19 cellular contexts compared by ENCODE assay signal in genomic region chr9:2691212-2691611, GRCh38. TPM values are rescaled to one million over a fixed set of nuclear protein-coding genes. Genes with fewer than 3 reads are reported as not detected.
DNase-seq lines count a peak whose midpoint lies in the region; ATAC-seq and TF ChIP-seq lines count a peak whose summit lies in the region.
"Had no signal": no experiment of that assay in that cellular context is flagged by ENCODE, and none has a peak within 500 bp of the region (broad histone marks: within the 10 kb centered on the region; RNA-seq: fewer than 3 reads in every experiment).

No MANE protein-coding gene starts in this region.

- no peak overlapping the region for H3K4me3 ChIP-seq in fibroblast of the aortic adventitia (ENCODE audit: low read depth, low read length)
- H3K4me3 ChIP-seq in trophoblast cell (ENCODE audit: low read depth, low read length) = no peak overlapping the region
- H3K4me3 ChIP-seq: BLaER1 treated with 17β-estradiol and CSF1 and Interleukin-3, amounts not matched to agents 10 nM and 100 nM; GM23338 had no signal

- no peak overlapping the region for H2BK120ac ChIP-seq in trophoblast cell (ENCODE audit: insufficient read depth, low read length, poor library complexity)

- no peak overlapping the region for H2AK5ac ChIP-seq in trophoblast cell (ENCODE audit: low read length)

- H3K4me1 ChIP-seq in trophoblast cell (ENCODE audit: control insufficient read depth in 1 of 2, insufficient read depth in 2 of 2, low read length in 2 of 2) = peaks cover 2 to 5% of the 10 kb centered on the region in 2 experiments
- H3K4me1 ChIP-seq: BLaER1 treated with 17β-estradiol and CSF1 and Interleukin-3, amounts not matched to agents 10 nM and 100 nM had no signal

- no peaks in the 10 kb centered on the region for H3K36me3 ChIP-seq in trophoblast cell (ENCODE audit: control insufficient read depth in 1 of 2, insufficient read depth in 2 of 2, low read length in 2 of 2)

- no peak overlapping the region for H3K4ac ChIP-seq in trophoblast cell (ENCODE audit: low read depth, low read length)

- H3K27ac ChIP-seq in trophoblast cell (ENCODE audit: low read depth, low read length) = no peak overlapping the region
- H3K27ac ChIP-seq: BLaER1 treated with 17β-estradiol and CSF1 and Interleukin-3, amounts not matched to agents 10 nM and 100 nM had no signal

- no peak overlapping the region for H3K9ac ChIP-seq in trophoblast cell (ENCODE audit: low read length)
- H3K9ac ChIP-seq: BLaER1 treated with 17β-estradiol and CSF1 and Interleukin-3, amounts not matched to agents 10 nM and 100 nM had no signal

- in situ Hi-C loops in GM13976 (cut with MboI; ENCODE audit: low sequenced_read_pairs, unreplicated experiment) = no loop called here

- no peaks in the 10 kb centered on the region for H3K27me3 Mint-ChIP-seq in endothelial cell (ENCODE audit: unreplicated experiment)
- no peaks in the 10 kb centered on the region for H3K27me3 Mint-ChIP-seq in activated T-helper 17 cell treated with anti-CD3 and anti-CD28 coated beads, Interleukin-2, amount 50 U/mL, for 72 hours
- H3K27me3 Mint-ChIP-seq: CD4-positive, CD25-positive, alpha-beta regulatory T cell had no signal

- no CpG with 5 or more reads among the region's 1 CpG for WGBS in trophoblast cell (ENCODE audit: extremely low coverage, insufficient coverage, insufficient read length)

- no peak overlapping the region for H3K4me2 ChIP-seq in trophoblast cell (ENCODE audit: low read length)
- H3K4me2 ChIP-seq: BLaER1 treated with 17β-estradiol and CSF1 and Interleukin-3, amounts not matched to agents 10 nM and 100 nM; GM23338 had no signal

- ATAC-seq in SK-N-SH treated with all-trans-retinoic acid at 6 μM for 48 hours (peak; percentile 30; the same call in 2 of the 3 replicates), HG03139 (IDR thresholded peaks at IDR 0.05; ENCODE audit: unreplicated experiment) (no peak)
- no peak for ATAC-seq in activated T-helper 17 cell treated with anti-CD3 and anti-CD28 coated beads, Interleukin-2, amount 50 U/mL, for 72 hours (replicated peaks)
- ATAC-seq: GM23338 had no signal

- H2BK12ac ChIP-seq in trophoblast cell (ENCODE audit: low read length) = no peak overlapping the region

- H3K14ac ChIP-seq in trophoblast cell (ENCODE audit: low read length) = no peak overlapping the region

- H3K4me1 Mint-ChIP-seq in endothelial cell (ENCODE audit: unreplicated experiment) = peaks cover 27% of the 10 kb centered on the region
- no peaks in the 10 kb centered on the region for H3K4me1 Mint-ChIP-seq in activated T-helper 17 cell treated with anti-CD3 and anti-CD28 coated beads, Interleukin-2, amount 50 U/mL, for 72 hours
- H3K4me1 Mint-ChIP-seq: CD4-positive, CD25-positive, alpha-beta regulatory T cell had no signal

- no peaks in the 10 kb centered on the region for H3K36me3 Mint-ChIP-seq in endothelial cell (ENCODE audit: low read depth, unreplicated experiment)
- H3K36me3 Mint-ChIP-seq in activated T-helper 17 cell treated with anti-CD3 and anti-CD28 coated beads, Interleukin-2, amount 50 U/mL, for 72 hours (ENCODE audit: low read depth) = no peaks in the 10 kb centered on the region
- H3K36me3 Mint-ChIP-seq: CD4-positive, CD25-positive, alpha-beta regulatory T cell had no signal

- H3K27me3 ChIP-seq in trophoblast cell (ENCODE audit: insufficient read depth, low read length) = no peaks in the 10 kb centered on the region
- H3K27me3 ChIP-seq: BLaER1 treated with 17β-estradiol and CSF1 and Interleukin-3, amounts not matched to agents 10 nM and 100 nM had no signal

- H4K12ac ChIP-seq in trophoblast cell (ENCODE audit: low read depth, low read length) = no peak overlapping the region

- H3K23ac ChIP-seq in trophoblast cell (ENCODE audit: low read length) = no peak overlapping the region

- no peak overlapping the region for H4K8ac ChIP-seq in trophoblast cell (ENCODE audit: low read depth, low read length)

- DNase-seq in endothelial cell (ENCODE audit: low spot score) (no peak), fibroblast of the aortic adventitia (ENCODE audit: low read depth) (peak; percentile 28), trophoblast cell (peak; percentile 3 to 45), GM13976 (ENCODE audit: low spot score) (no peak), NCI-H1417 (lab: John Stamatoyannopoulos, UW) (no peak)
- DNase-seq: AML-193; Calu3; CD4-positive, CD25-positive, alpha-beta regulatory T cell; DMS 273 treated with DMSO at 0.1 percent for 48 hours; H9 had no signal

- H3K27ac Mint-ChIP-seq in endothelial cell (ENCODE audit: unreplicated experiment) = peak overlapping the region; percentile 62
- no peak overlapping the region for H3K27ac Mint-ChIP-seq in activated T-helper 17 cell treated with anti-CD3 and anti-CD28 coated beads, Interleukin-2, amount 50 U/mL, for 72 hours
- H3K27ac Mint-ChIP-seq: CD4-positive, CD25-positive, alpha-beta regulatory T cell; GM23338; H9 had no signal

- H3K4me3 Mint-ChIP-seq in endothelial cell (ENCODE audit: unreplicated experiment) = no peak overlapping the region
- H3K4me3 Mint-ChIP-seq in activated T-helper 17 cell treated with anti-CD3 and anti-CD28 coated beads, Interleukin-2, amount 50 U/mL, for 72 hours = no peak overlapping the region
- H3K4me3 Mint-ChIP-seq: CD4-positive, CD25-positive, alpha-beta regulatory T cell; GM23338; H9 had no signal

- no peaks in the 10 kb centered on the region for H3K79me1 ChIP-seq in trophoblast cell (ENCODE audit: low read length)

- no peaks in the 10 kb centered on the region for H3K79me2 ChIP-seq in trophoblast cell (ENCODE audit: control insufficient read depth, insufficient read depth, low read length, poor library complexity)

- H2BK5ac ChIP-seq in trophoblast cell (ENCODE audit: low read depth, low read length, poor library complexity) = no peak overlapping the region

- H3K9me3 Mint-ChIP-seq in endothelial cell (ENCODE audit: unreplicated experiment) = no peaks in the 10 kb centered on the region
- H3K9me3 Mint-ChIP-seq in activated T-helper 17 cell treated with anti-CD3 and anti-CD28 coated beads, Interleukin-2, amount 50 U/mL, for 72 hours = no peaks in the 10 kb centered on the region
- H3K9me3 Mint-ChIP-seq: CD4-positive, CD25-positive, alpha-beta regulatory T cell; GM23338; H9 had no signal

- H2AFZ ChIP-seq in trophoblast cell (ENCODE audit: insufficient read depth, low read length, poor library complexity) = no peak overlapping the region
- H2AFZ ChIP-seq: GM23338 had no signal

- H3K18ac ChIP-seq in trophoblast cell (ENCODE audit: low read length) = no peak overlapping the region

- TF ChIP-seq CTCF in endothelial cell (IDR thresholded peaks at IDR 0.05; ENCODE audit: unreplicated experiment) = no peak
- TF ChIP-seq CTCF in fibroblast of the aortic adventitia (IDR thresholded peaks at IDR 0.05; ENCODE audit: insufficient read depth, low read length) = no peak
- no peak for TF ChIP-seq CTCF in GM13976 (IDR thresholded peaks at IDR 0.05; ENCODE audit: borderline replicate concordance, control extremely low read depth, extremely low read depth, insufficient read depth, missing control alignments)

- no peaks in the 10 kb centered on the region for H3K9me3 ChIP-seq in trophoblast cell (ENCODE audit: insufficient read depth, low read depth, low read length)
- H3K9me3 ChIP-seq: BLaER1 treated with 17β-estradiol and CSF1 and Interleukin-3, amounts not matched to agents 10 nM and 100 nM had no signal

- no peak overlapping the region for H4K91ac ChIP-seq in trophoblast cell (ENCODE audit: low read depth, low read length)

TF ChIP-seq in SK-N-SH treated with all-trans-retinoic acid at 6 μM for 48 hours, 23 proteins besides CTCF, POLR2A, EP300 and RAD21:
- TF ChIP-seq ESRRG (CRISPR knock-in tag; IDR thresholded peaks at IDR 0.05) = no peak
TF ChIP-seq in SK-N-SH treated with all-trans-retinoic acid at 6 μM for 48 hours: peak in this region for 0.

RNA-seq across cellular contexts. Expression of gene KCNV2, which starts 26.1 kb away (rescaled TPM):
- total RNA-seq in endothelial cell (ENCODE audit: unreplicated experiment) (not detected), fibroblast of the aortic adventitia (ENCODE audit: low replicate concordance) (not detected in 2 replicates)
- polyA plus RNA-seq in trophoblast cell (2013) = not detected in 2 replicates
- not detected for total RNA-seq in activated T-helper 17 cell treated with anti-CD3 and anti-CD28 coated beads, Interleukin-2, amount 50 U/mL, for 72 hours
- total RNA-seq: A673; Calu3; CD4-positive, CD25-positive, alpha-beta regulatory T cell; Daoy; GM23338; H9; HT-29; IMR-90 had no signal
- polyA plus RNA-seq: CD4-positive, CD25-positive, alpha-beta regulatory T cell; IMR-90 had no signal

Comparison
In these comparisons a context has a peak if more than half of its experiments do, and no peak if none do; other contexts are left out.
1. DNase-seq: peak in fibroblast of the aortic adventitia (single experiment) and trophoblast cell (2 of 2); none in endothelial cell (single experiment), GM13976 (single experiment) and NCI-H1417 (0 of 3).